ENCODE assay signal across 6 cellular contexts in genomic region chr3:100666699-100667098, GRCh38. TPM values are rescaled to one million over a fixed set of nuclear protein-coding genes. Genes with fewer than 3 reads are reported as not detected.
"Had no signal": no experiment of that assay in that cellular context is flagged by ENCODE, and none has a peak within 500 bp of the region (broad histone marks: within the 10 kb centered on the region; RNA-seq: fewer than 3 reads in every experiment).

No MANE protein-coding gene starts in this region.

RNA-seq across cellular contexts. Expression of gene ADGRG7, which starts 57.3 kb away (rescaled TPM):
- total RNA-seq: activated CD4-positive, alpha-beta memory T cell treated with anti-CD3 and anti-CD28 coated beads, Interleukin-2, amount 10 ng/mL, durations not matched to agents 7 days and 5 days; activated CD8-positive, alpha-beta memory T cell treated with anti-CD3 and anti-CD28 coated beads for 36 hours; activated naive CD4-positive, alpha-beta T cell treated with anti-CD3 and anti-CD28 coated beads for 36 hours; activated T-helper 17 cell treated with anti-CD3 and anti-CD28 coated beads, Interleukin-2, amount 50 U/mL, for 72 hours; PC-9; T-helper 17 cell had no signal
